In genomic region chr7:3910041-3910440, GRCh38 we compare ENCODE assay signal across 32 cellular contexts.
A peak's percentile ranks its signal among the peaks of the same experiment; 100 is the strongest.
DNase-seq lines count a peak whose midpoint lies in the region; ATAC-seq, FAIRE-seq and TF ChIP-seq lines count a peak whose summit lies in the region.
"Had no signal": no experiment of that assay in that cellular context is flagged by ENCODE, and none has a peak within 500 bp of the region (broad histone marks: within the 10 kb centered on the region; RNA-seq: fewer than 3 reads in every experiment).

No MANE protein-coding gene starts in this region.

- TF ChIP-seq CTCF in brain (conservative IDR thresholded peaks at IDR 0.05): no peak
- no peak for TF ChIP-seq CTCF in endothelial cell (IDR thresholded peaks at IDR 0.05; ENCODE audit: unreplicated experiment)

- no peak for FAIRE-seq in GM19239 (lab: Jason Lieb, UNC)
- FAIRE-seq: A549, colon, H1 had no signal

- ATAC-seq in sciatic nerve: peak; percentile 76
- ATAC-seq: A549; activated CD4-positive, CD25-positive, alpha-beta regulatory T cell treated with anti-CD3 and anti-CD28 coated beads, Interleukin-2, amount 50 U/mL, for 24 hours; activated CD8-positive, alpha-beta T cell treated with anti-CD3 and anti-CD28 coated beads for 36 hours; effector memory CD8-positive, alpha-beta T cell; gastrocnemius medialis; Panc1; T-cell had no signal

- no peak overlapping the region for H3K56ac ChIP-seq in mesendoderm (ENCODE audit: low read length)

- no CpG with 5 or more reads among the region's 6 CpGs for WGBS in mesendoderm (ENCODE audit: extremely low coverage, insufficient coverage, low lambda C conversion rate)

- no peaks in the 10 kb centered on the region for H3K79me2 ChIP-seq in mesendoderm (ENCODE audit: control insufficient read depth, insufficient read depth, low read length)

- H3K18ac ChIP-seq in mesendoderm (ENCODE audit: low read length): no peak overlapping the region

- DNase-seq in H7: peak; percentile 28
- DNase-seq in sciatic nerve (ENCODE audit: low spot score): no peak
- DNase-seq in endothelial cell (ENCODE audit: low spot score): no peak
- no peak for DNase-seq in GM19239 (ENCODE audit: insufficient read length, low spot score)
- no peak for DNase-seq in mesenteric fat pad (ENCODE audit: low spot score)
- no peak for DNase-seq in mesendoderm
- DNase-seq: activated CD8-positive, alpha-beta T cell treated with anti-CD3 and anti-CD28 coated beads for 36 hours; activated effector memory CD4-positive, alpha-beta T cell treated with anti-CD3 and anti-CD28 coated beads, Interleukin-2, amount 50 U/mL, for 16 hours; activated naive CD8-positive, alpha-beta T cell treated with anti-CD3 and anti-CD28 coated beads, Interleukin-2, amount 10 ng/mL, durations not matched to agents 7 days and 5 days; DMS79; effector memory CD8-positive, alpha-beta T cell; gastrocnemius medialis; islet precursor cell; MV-4-11; NCI-H1694 treated with DMSO at 0.1 percent for 48 hours; NCI-H2171; NCI-H524 treated with DMSO at 0.1 percent for 48 hours; SIG-M5; stimulated activated CD4-positive, alpha-beta T cell treated with anti-CD3 and anti-CD28 coated beads, Interleukin-4, amount 100 ng/mL, for 4 hours; stimulated activated naive CD4-positive, alpha-beta T cell; T-cell; tibial artery had no signal

- no peak overlapping the region for H3K9ac ChIP-seq in mesendoderm (ENCODE audit: low read length)

- H2BK5ac ChIP-seq in mesendoderm (ENCODE audit: low read length): no peak overlapping the region

- H3K23ac ChIP-seq in mesendoderm (ENCODE audit: low read length): no peak overlapping the region

- no peaks in the 10 kb centered on the region for H3K27me3 ChIP-seq in H7 (ENCODE audit: control insufficient read depth, insufficient read depth, low read length)
- no peaks in the 10 kb centered on the region for H3K27me3 ChIP-seq in layer of hippocampus (ENCODE audit: control insufficient read depth, insufficient read depth, low read length)
- H3K27me3 ChIP-seq in mesendoderm (ENCODE audit: insufficient read depth, low read length, poor library complexity): no peaks in the 10 kb centered on the region
- H3K27me3 ChIP-seq: esophagus muscularis mucosa, gastrocnemius medialis, right atrium auricular region, tibial artery had no signal

- H3K27me3 Mint-ChIP-seq in brain: no peaks in the 10 kb centered on the region
- H3K27me3 Mint-ChIP-seq in endothelial cell (ENCODE audit: unreplicated experiment): peaks cover 3% of the 10 kb centered on the region
- H3K27me3 Mint-ChIP-seq: activated naive CD8-positive, alpha-beta T cell treated with anti-CD3 and anti-CD28 coated beads, Interleukin-2, amount 10 ng/mL, durations not matched to agents 7 days and 5 days had no signal

- no peak overlapping the region for H3K4ac ChIP-seq in mesendoderm (ENCODE audit: low read depth, low read length)

- H4K8ac ChIP-seq in mesendoderm (ENCODE audit: low read depth, low read length): no peak overlapping the region

- no peak overlapping the region for H3K4me2 ChIP-seq in mesendoderm (ENCODE audit: low read length)
- H3K4me2 ChIP-seq: A549 had no signal

- H3K4me3 ChIP-seq in H7 (ENCODE audit: insufficient read depth, low read depth, low read length) (no peak overlapping the region), mesendoderm (ENCODE audit: low read length) (no peak overlapping the region)
- H3K4me3 ChIP-seq: A549, esophagus muscularis mucosa, gastrocnemius medialis, right atrium auricular region, tibial artery had no signal

- H4K5ac ChIP-seq in mesendoderm (ENCODE audit: low read length): no peak overlapping the region

- H3K4me1 ChIP-seq in mesendoderm (ENCODE audit: control insufficient read depth, low read depth, low read length): no peaks in the 10 kb centered on the region
- H3K4me1 ChIP-seq: A549, esophagus muscularis mucosa, gastrocnemius medialis, right atrium auricular region, tibial artery had no signal

- H3K4me3 Mint-ChIP-seq in brain: peak overlapping the region in 2 of 5 experiments; percentile 2 to 34
- H3K4me3 Mint-ChIP-seq in endothelial cell (ENCODE audit: unreplicated experiment): no peak overlapping the region
- H3K4me3 Mint-ChIP-seq: activated CD8-positive, alpha-beta T cell treated with anti-CD3 and anti-CD28 coated beads for 36 hours; activated naive CD8-positive, alpha-beta T cell treated with anti-CD3 and anti-CD28 coated beads, Interleukin-2, amount 10 ng/mL, durations not matched to agents 7 days and 5 days; B cell; effector memory CD8-positive, alpha-beta T cell; T-cell had no signal

- H3K9me3 Mint-ChIP-seq in brain (peaks cover 0 to 4% (median 0%) of the 10 kb centered on the region in 5 experiments), endothelial cell (ENCODE audit: unreplicated experiment) (no peaks in the 10 kb centered on the region)
- H3K9me3 Mint-ChIP-seq: activated CD8-positive, alpha-beta T cell treated with anti-CD3 and anti-CD28 coated beads for 36 hours; effector memory CD8-positive, alpha-beta T cell; T-cell had no signal

- H3K27ac Mint-ChIP-seq in brain (peak overlapping the region in 4 of 5 experiments; percentile 40 to 92 (median 84)), endothelial cell (ENCODE audit: unreplicated experiment) (no peak overlapping the region)
- H3K27ac Mint-ChIP-seq: activated CD8-positive, alpha-beta T cell treated with anti-CD3 and anti-CD28 coated beads for 36 hours; activated naive CD8-positive, alpha-beta T cell treated with anti-CD3 and anti-CD28 coated beads, Interleukin-2, amount 10 ng/mL, durations not matched to agents 7 days and 5 days; B cell; effector memory CD8-positive, alpha-beta T cell; T-cell had no signal

- H3K36me3 Mint-ChIP-seq in brain: peaks cover 3% of the 10 kb centered on the region
- no peaks in the 10 kb centered on the region for H3K36me3 Mint-ChIP-seq in endothelial cell (ENCODE audit: low read depth, unreplicated experiment)
- H3K36me3 Mint-ChIP-seq: activated naive CD8-positive, alpha-beta T cell treated with anti-CD3 and anti-CD28 coated beads, Interleukin-2, amount 10 ng/mL, durations not matched to agents 7 days and 5 days; T-cell had no signal

- no peak overlapping the region for H2BK120ac ChIP-seq in mesendoderm (ENCODE audit: low read depth, low read length)

- H2AK5ac ChIP-seq in mesendoderm (ENCODE audit: low read length): no peak overlapping the region

- no peaks in the 10 kb centered on the region for H3K79me1 ChIP-seq in mesendoderm (ENCODE audit: low read length)

- H3K4me1 Mint-ChIP-seq in brain (peaks cover 68% of the 10 kb centered on the region), endothelial cell (ENCODE audit: unreplicated experiment) (no peaks in the 10 kb centered on the region)
- H3K4me1 Mint-ChIP-seq: activated naive CD8-positive, alpha-beta T cell treated with anti-CD3 and anti-CD28 coated beads, Interleukin-2, amount 10 ng/mL, durations not matched to agents 7 days and 5 days; B cell; T-cell had no signal

- intact Hi-C loops in sciatic nerve (cut with DNase I): no loop called here

- H3K36me3 ChIP-seq in H7 (replicated peaks; ENCODE audit: control insufficient read depth, insufficient read depth, low read length): no peaks in the 10 kb centered on the region
- H3K36me3 ChIP-seq in mesendoderm (ENCODE audit: control insufficient read depth, insufficient read depth, low read length): no peaks in the 10 kb centered on the region
- H3K36me3 ChIP-seq: esophagus muscularis mucosa, gastrocnemius medialis, right atrium auricular region, tibial artery had no signal

- H3K27ac ChIP-seq in layer of hippocampus (ENCODE audit: low read depth, low read length) (peak overlapping the region; percentile 32), mesendoderm (ENCODE audit: low read depth, low read length) (no peak overlapping the region)
- H3K27ac ChIP-seq: A549, esophagus muscularis mucosa, gastrocnemius medialis, right atrium auricular region, tibial artery had no signal

- no peak overlapping the region for H2BK15ac ChIP-seq in mesendoderm (replicated peaks; ENCODE audit: low read depth)
